In the genomic region with DNA sequence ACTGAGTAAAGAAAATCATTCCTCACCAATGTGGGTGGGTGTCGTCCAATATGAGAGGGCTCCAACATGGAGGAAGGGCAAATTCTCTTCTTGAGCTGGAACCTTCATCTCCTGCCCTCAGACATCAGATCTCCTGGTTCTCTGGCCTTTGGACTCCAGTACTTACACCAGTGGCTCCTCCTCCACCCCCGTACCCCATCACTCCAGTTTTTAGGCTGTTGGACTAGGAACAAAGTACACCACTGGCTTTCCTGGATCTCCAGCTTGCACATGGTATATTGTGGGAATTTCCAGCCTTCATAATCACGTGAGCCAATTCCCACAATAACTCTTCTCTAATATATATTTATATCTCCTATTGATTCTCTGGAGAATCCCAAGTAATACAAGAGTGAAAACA, we compare ENCODE assay signal across 30 cellular contexts.
"Had no signal": no experiment of that assay in that cellular context is flagged by ENCODE, and none has a peak within 500 bp of the region (broad histone marks: within the 10 kb centered on the region; RNA-seq: fewer than 3 reads in every experiment).

No MANE protein-coding gene starts in this region.

- ATAC-seq: activated CD8-positive, alpha-beta memory T cell treated with anti-CD3 and anti-CD28 coated beads, Interleukin-2, amount 10 ng/mL, durations not matched to agents 7 days and 5 days; activated CD8-positive, alpha-beta T cell treated with anti-CD3 and anti-CD28 coated beads, Interleukin-2, amount 10 ng/mL, durations not matched to agents 7 days and 5 days; body of pancreas had no signal

- DNase-seq: activated B cell treated with CpG ODN at 0.5 μM for 24 hours; activated CD4-positive, alpha-beta memory T cell treated with anti-CD3 and anti-CD28 coated beads, Interleukin-2, amount 10 ng/mL, durations not matched to agents 7 days and 5 days; activated CD4-positive, alpha-beta T cell treated with anti-CD3 and anti-CD28 coated beads for 48 hours; activated CD4-positive, alpha-beta T cell treated with anti-CD3 and anti-CD28 coated beads, Interleukin-2, amount 10 ng/mL, durations not matched to agents 7 days and 5 days; activated CD4-positive, alpha-beta T cell treated with anti-CD3 and anti-CD28 coated beads, Interleukin-2, amount 50 U/mL, for 48 hours; activated CD4-positive, CD25-positive, alpha-beta regulatory T cell treated with anti-CD3 and anti-CD28 coated beads, Interleukin-2, amount 50 U/mL, for 72 hours; activated CD8-positive, alpha-beta memory T cell treated with anti-CD3 and anti-CD28 coated beads for 24 hours; activated CD8-positive, alpha-beta memory T cell treated with anti-CD3 and anti-CD28 coated beads, Interleukin-2, amount 10 ng/mL, durations not matched to agents 7 days and 5 days; activated CD8-positive, alpha-beta memory T cell treated with anti-CD3 and anti-CD28 coated beads, Interleukin-2, amount 50 U/mL, for 48 hours; activated CD8-positive, alpha-beta T cell treated with anti-CD3 and anti-CD28 coated beads, Interleukin-2, amount 10 ng/mL, durations not matched to agents 7 days and 5 days; activated effector memory CD4-positive, alpha-beta T cell treated with Interleukin-2 at 50 U/mL for 16 hours; activated gamma-delta T cell; activated naive CD4-positive, alpha-beta T cell treated with anti-CD3 and anti-CD28 coated beads, Interleukin-2, amount 10 ng/mL, durations not matched to agents 7 days and 5 days; activated naive CD4-positive, alpha-beta T cell treated with Interleukin-2 at 50 U/mL for 16 hours; activated naive CD8-positive, alpha-beta T cell treated with anti-CD3 and anti-CD28 coated beads, Interleukin-2, amount 10 ng/mL, durations not matched to agents 7 days and 5 days; activated T-cell treated with anti-CD3 and anti-CD28 coated beads, Interleukin-2, amount 50 U/mL, for 24 hours; activated T-cell treated with anti-CD3 and anti-CD28 coated beads, Interleukin-2, amount 50 U/mL, for 48 hours; adrenal gland; amniotic stem cell; aorta; body of pancreas; brain microvascular endothelial cell; central memory CD4-positive, alpha-beta T cell; T-helper 1 cell; T-helper 2 cell; T-helper 9 cell had no signal

- H3K27ac ChIP-seq: adrenal gland, body of pancreas, brain microvascular endothelial cell, breast epithelium, VCaP had no signal

- H3K9me3 ChIP-seq: adrenal gland, body of pancreas, breast epithelium had no signal

- H3K36me3 ChIP-seq: adrenal gland, brain microvascular endothelial cell, breast epithelium had no signal

- H3K27me3 ChIP-seq: adrenal gland, body of pancreas, brain microvascular endothelial cell, breast epithelium had no signal

- FAIRE-seq: astrocyte, TTC549 had no signal

- H3K4me3 ChIP-seq: adrenal gland, body of pancreas, breast epithelium had no signal

- H3K4me1 ChIP-seq: adrenal gland, body of pancreas, breast epithelium had no signal
